ENCODE assay signal across 23 cellular contexts in the genomic region with DNA sequence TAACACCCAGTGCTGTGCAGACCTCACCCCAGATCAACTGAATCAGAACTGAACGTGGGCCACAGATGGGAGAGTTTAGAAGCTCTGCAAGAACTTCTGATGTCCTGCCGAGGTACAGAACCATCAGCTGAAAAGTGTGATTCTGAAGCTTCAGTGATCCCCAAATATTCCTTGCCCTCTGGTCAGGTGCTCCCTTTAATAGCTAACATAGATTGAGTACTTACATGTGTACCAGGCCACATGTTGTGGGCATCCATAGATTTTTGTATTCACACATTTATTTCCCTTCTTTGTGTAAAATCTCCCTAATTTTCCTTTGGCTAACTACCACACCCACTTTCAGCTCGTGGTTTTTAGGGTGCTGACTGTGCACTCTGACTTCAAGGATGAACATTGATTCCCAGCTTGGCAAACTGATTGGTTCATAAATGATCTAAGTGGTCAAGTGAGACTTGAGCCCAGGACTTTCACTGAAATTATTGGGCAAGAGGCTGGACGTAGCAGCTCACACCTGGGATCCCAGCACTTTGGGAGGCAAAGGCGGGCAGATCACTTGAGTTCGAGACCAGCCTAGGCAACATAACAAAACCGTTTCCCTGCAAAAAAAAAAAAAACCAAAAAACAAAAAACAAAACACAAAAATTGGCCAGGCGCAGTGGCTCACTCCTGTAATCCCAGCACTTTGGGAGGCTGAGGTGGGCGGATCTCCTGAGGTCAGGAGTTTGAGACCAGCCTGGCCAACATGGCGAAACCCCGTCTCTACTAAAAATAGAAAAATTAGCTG.
A peak's percentile ranks its signal among the peaks of the same experiment; 100 is the strongest.
DNase-seq lines count a peak whose midpoint lies in the region; ATAC-seq, FAIRE-seq and TF ChIP-seq lines count a peak whose summit lies in the region.
"Had no signal": no experiment of that assay in that cellular context is flagged by ENCODE, and none has a peak within 500 bp of the region (broad histone marks: within the 10 kb centered on the region; RNA-seq: fewer than 3 reads in every experiment).

No MANE protein-coding gene starts in this region.

- H3K9me2 ChIP-seq in HCT116 (ENCODE audit: insufficient read depth) (no peaks in the 10 kb centered on the region), SU-DHL-6 (replicated peaks; ENCODE audit: insufficient read depth, low read length) (no peaks in the 10 kb centered on the region)

- H3K27ac Mint-ChIP-seq in naive thymus-derived CD4-positive, alpha-beta T cell: peak overlapping the region in 1 of 9 donors; percentile 25
- H3K27ac Mint-ChIP-seq: activated T-helper 17 cell treated with anti-CD3 and anti-CD28 coated beads, Interleukin-2, amount 50 U/mL, for 72 hours; CD4-positive, alpha-beta memory T cell; mesothelial cell of epicardium had no signal

- intact Hi-C loops in HCT116 (cut with micrococcal nuclease) (no loop called here), HepG2 (cut with micrococcal nuclease; ENCODE audit: unreplicated experiment) (no loop called here)
- intact Hi-C loops in naive thymus-derived CD4-positive, alpha-beta T cell (cut with micrococcal nuclease): no loop called here

- POLR2A ChIA-PET in HCT116 (lab: Charles Lee): interaction anchor here (0.9 kb wide), 1 partner anchor 23 kb away, joined by 3 read pairs; no protein-coding TSS in a partner anchor
- POLR2A ChIA-PET in HepG2 (lab: Yijun Ruan, JAX): interaction anchor here (1.0 kb wide), 1 partner anchor 265 kb away, joined by 3 read pairs; no protein-coding TSS in a partner anchor
- POLR2A ChIA-PET in naive thymus-derived CD4-positive, alpha-beta T cell (lab: Charles Lee): interaction anchor here (1.1 to 1.3 kb wide), 2 partner anchors 36 to 329 kb away, joined by 3 to 4 read pairs; no protein-coding TSS in a partner anchor

- RAD21 ChIA-PET in HCT116 (lab: Charles Lee; ENCODE audit: low non-redundant PET in 1 of 2, low total read pairs in 2 of 2, uncharacterized antibody in 2 of 2, unreplicated experiment in 2 of 2): no interaction called here

- CTCF ChIA-PET in HCT116 (lab: Charles Lee) (interaction anchor here (0.6 to 2.7 kb wide), 2 partner anchors 8 to 292 kb away, joined by 3 to 11 read pairs; no protein-coding TSS in a partner anchor), HepG2 (lab: Yijun Ruan, JAX; ENCODE audit: low intra/inter-chr PET ratio, low total read pairs) (no interaction called here)
- CTCF ChIA-PET in naive thymus-derived CD4-positive, alpha-beta T cell (lab: Charles Lee): interaction anchor here (1.2 to 2.3 kb wide), 3 partner anchors 8 to 10 kb away, joined by 4 to 7 read pairs (median 5); no protein-coding TSS in a partner anchor

- H2AFZ ChIP-seq in ACC112 (ENCODE audit: low read length, unreplicated experiment) (no peak overlapping the region), HCT116 (ENCODE audit: low read depth, low read length, poor library complexity, severe bottlenecking) (peak overlapping the region; percentile 96), SU-DHL-6 (ENCODE audit: low read depth, low read length, severe bottlenecking) (peak overlapping the region; percentile 44), HepG2 (ENCODE audit: low read length) (no peak overlapping the region)

- no peak for TF ChIP-seq RAD21 in HCT116 (IDR thresholded peaks at IDR 0.05; ENCODE audit: low read depth)
- no peak for TF ChIP-seq RAD21 in HepG2 (CRISPR knock-in tag; IDR thresholded peaks at IDR 0.05)

- peaks cover 0 to 2% (median 0%) of the 10 kb centered on the region in 11 donors for H3K9me3 Mint-ChIP-seq in naive thymus-derived CD4-positive, alpha-beta T cell
- H3K9me3 Mint-ChIP-seq: activated T-helper 17 cell treated with anti-CD3 and anti-CD28 coated beads, Interleukin-2, amount 50 U/mL, for 72 hours; CD4-positive, alpha-beta memory T cell had no signal

- TF ChIP-seq EP300 in HepG2 (IDR thresholded peaks at IDR 0.05; ENCODE audit: low read depth in 2 of 2, low read length in 2 of 2) (no peak), HepG2 (CRISPR knock-in tag; IDR thresholded peaks at IDR 0.05; ENCODE audit: borderline replicate concordance) (no peak)

- no peak overlapping the region for H3K4me3 Mint-ChIP-seq in naive thymus-derived CD4-positive, alpha-beta T cell
- H3K4me3 Mint-ChIP-seq: activated T-helper 17 cell treated with anti-CD3 and anti-CD28 coated beads, Interleukin-2, amount 50 U/mL, for 72 hours; CD4-positive, alpha-beta memory T cell; mesothelial cell of epicardium had no signal

- BruUV-seq in HCT116 (replicated peaks; lab: Mats Ljungman, UMichigan) (no TSS peak), HepG2 (replicated peaks; lab: Mats Ljungman, UMichigan) (no TSS peak)

- H3K9me3 ChIP-seq in HCT116 (ENCODE audit: control insufficient read depth in 1 of 2, insufficient read depth in 1 of 2, low read depth in 1 of 2, low read length in 2 of 2) (no peaks in the 10 kb centered on the region), SU-DHL-6 (ENCODE audit: insufficient read depth, low read length) (no peaks in the 10 kb centered on the region), HepG2 (ENCODE audit: low read length) (no peaks in the 10 kb centered on the region)
- H3K9me3 ChIP-seq in naive thymus-derived CD4-positive, alpha-beta T cell (ENCODE audit: control insufficient read depth in 2 of 3, low read length in 3 of 3): no peaks in the 10 kb centered on the region
- H3K9me3 ChIP-seq: gastroesophageal sphincter, prostate gland had no signal

- no peak overlapping the region for H3K4me3 ChIP-seq in ACC112 (ENCODE audit: low read depth, low read length)
- H3K4me3 ChIP-seq in HCT116 (replicated peaks in 1 of 2; ENCODE audit: low read depth in 1 of 2, low read length in 2 of 2): no peak overlapping the region
- H3K4me3 ChIP-seq in SU-DHL-6 (ENCODE audit: insufficient read depth, low read length, poor library complexity, severe bottlenecking): no peak overlapping the region
- H3K4me3 ChIP-seq in HepG2 (replicated peaks in 1 of 3; ENCODE audit: insufficient read depth in 1 of 3, low read depth in 2 of 3, low read length in 3 of 3): no peak overlapping the region
- no peak overlapping the region for H3K4me3 ChIP-seq in naive thymus-derived CD4-positive, alpha-beta T cell (ENCODE audit: low read length)
- H3K4me3 ChIP-seq: gastroesophageal sphincter, prostate gland, skin epidermis had no signal

- no peaks in the 10 kb centered on the region for H4K20me1 ChIP-seq in HCT116 (ENCODE audit: insufficient read depth)
- H4K20me1 ChIP-seq in SU-DHL-6 (ENCODE audit: low read depth, low read length): no peaks in the 10 kb centered on the region
- no peaks in the 10 kb centered on the region for H4K20me1 ChIP-seq in HepG2 (ENCODE audit: insufficient read depth, low read length)

- no peaks in the 10 kb centered on the region for H3K27me3 Mint-ChIP-seq in naive thymus-derived CD4-positive, alpha-beta T cell
- H3K27me3 Mint-ChIP-seq: activated T-helper 17 cell treated with anti-CD3 and anti-CD28 coated beads, Interleukin-2, amount 50 U/mL, for 72 hours; CD4-positive, alpha-beta memory T cell had no signal

- H3K9ac ChIP-seq in HCT116 (ENCODE audit: low read length) (peak overlapping the region; percentile 3), SU-DHL-6 (ENCODE audit: low read length) (peak overlapping the region; percentile 33), HepG2 (ENCODE audit: insufficient read depth, low read depth, low read length) (no peak overlapping the region)

- in situ Hi-C loops in HepG2 (cut with HindIII; ENCODE audit: extremely low pct_ligation_motif_present, low pct_unique_long_range_greater_than_20kb): no loop called here

- TF ChIP-seq CTCF in HCT116 (IDR thresholded peaks at IDR 0.05 in 2 of 3, conservative IDR thresholded peaks at IDR 0.05 in 1 of 3; ENCODE audit: borderline replicate concordance in 1 of 3, insufficient read depth in 1 of 3, low read depth in 2 of 3, low read length in 2 of 3): no peak
- TF ChIP-seq CTCF in SU-DHL-6 (IDR thresholded peaks at IDR 0.05; ENCODE audit: insufficient read depth, low read length, poor library complexity, severe bottlenecking): no peak
- TF ChIP-seq CTCF in HepG2 (CRISPR knock-in tag; IDR thresholded peaks at IDR 0.05): no peak

- H3K27me3 ChIP-seq in ACC112 (ENCODE audit: insufficient read depth, low read length) (no peaks in the 10 kb centered on the region), HCT116 (ENCODE audit: insufficient read depth, low read length) (no peaks in the 10 kb centered on the region), SU-DHL-6 (ENCODE audit: low read length) (no peaks in the 10 kb centered on the region), HepG2 (ENCODE audit: control insufficient read depth in 1 of 2, insufficient read depth in 2 of 2, low read length in 2 of 2) (peaks cover 0 to 2% of the 10 kb centered on the region in 2 experiments; a peak in 1 of 5 replicates)
- no peaks in the 10 kb centered on the region for H3K27me3 ChIP-seq in naive thymus-derived CD4-positive, alpha-beta T cell (ENCODE audit: control insufficient read depth in 2 of 2, insufficient read depth in 2 of 2, low read length in 2 of 2)
- H3K27me3 ChIP-seq: gastroesophageal sphincter had no signal

- FAIRE-seq in HepG2 (lab: Jason Lieb, UNC): no peak
- FAIRE-seq: bronchial epithelial cell, urothelium cell line had no signal

- DNase-seq in HCT116 (ENCODE audit: low read depth, low spot score) (no peak), HepG2 (ENCODE audit: low spot score) (no peak)
- DNase-seq in naive thymus-derived CD4-positive, alpha-beta T cell: no peak
- no peak for DNase-seq in effector CD4-positive, alpha-beta T cell
- DNase-seq: activated CD4-positive, CD25-positive, alpha-beta regulatory T cell; CD4-positive, alpha-beta memory T cell; DMS153; GF-D8; NCI-H1105 treated with DMSO at 0.1 percent for 48 hours; NCI-H69; stimulated activated CD4-positive, alpha-beta T cell treated with anti-CD3 and anti-CD28 coated beads, Interleukin-4, amount 100 ng/mL, for 1 hour; T-helper 9 cell had no signal

- H3K4me1 ChIP-seq in ACC112 (ENCODE audit: control insufficient read depth, insufficient read depth, low read length, unreplicated experiment): peaks cover 33% of the 10 kb centered on the region
- peaks cover 20 to 29% of the 10 kb centered on the region in 2 experiments for H3K4me1 ChIP-seq in HCT116 (ENCODE audit: control insufficient read depth in 1 of 2, insufficient read depth in 2 of 2, low read length in 2 of 2)
- H3K4me1 ChIP-seq in HepG2 (ENCODE audit: insufficient read depth, low read length): peaks cover 28% of the 10 kb centered on the region
- no peaks in the 10 kb centered on the region for H3K4me1 ChIP-seq in naive thymus-derived CD4-positive, alpha-beta T cell (ENCODE audit: control insufficient read depth in 2 of 2, insufficient read depth in 2 of 2, low read length in 2 of 2)
- H3K4me1 ChIP-seq: gastroesophageal sphincter, prostate gland had no signal

- ATAC-seq in HCT116: no peak
- ATAC-seq in HepG2: no peak
- no peak for ATAC-seq in naive thymus-derived CD4-positive, alpha-beta T cell
- no peak for ATAC-seq in GM18498 (IDR thresholded peaks at IDR 0.05; ENCODE audit: unreplicated experiment)
- no peak for ATAC-seq in HG03139 (IDR thresholded peaks at IDR 0.05; ENCODE audit: unreplicated experiment)
- ATAC-seq: activated T-helper 17 cell treated with anti-CD3 and anti-CD28 coated beads, Interleukin-2, amount 50 U/mL, for 72 hours; gastroesophageal sphincter had no signal

- peaks cover 0 to 9% (median 4%) of the 10 kb centered on the region in 5 donors for H3K36me3 Mint-ChIP-seq in naive thymus-derived CD4-positive, alpha-beta T cell
- H3K36me3 Mint-ChIP-seq: CD4-positive, alpha-beta memory T cell; mesothelial cell of epicardium had no signal

- no peak for TF ChIP-seq POLR2A in HCT116 (IDR thresholded peaks at IDR 0.05; ENCODE audit: borderline replicate concordance, extremely low read depth, insufficient read depth, insufficient read length)
- TF ChIP-seq POLR2A in HepG2 (IDR thresholded peaks at IDR 0.05; ENCODE audit: insufficient read depth in 1 of 2, low read depth in 2 of 2, low read length in 2 of 2): no peak

- peaks cover 47% of the 10 kb centered on the region for H3F3A ChIP-seq in SU-DHL-6 (ENCODE audit: insufficient read depth)

- H3K4me1 Mint-ChIP-seq in naive thymus-derived CD4-positive, alpha-beta T cell: peaks cover 5 to 38% (median 22%) of the 10 kb centered on the region in 7 donors
- H3K4me1 Mint-ChIP-seq: mesothelial cell of epicardium had no signal

- WGBS in HepG2 (ENCODE audit: low lambda C conversion rate): 64% methylated on average over 11 of the region's 11 CpGs

- H3K27ac ChIP-seq in ACC112 (ENCODE audit: low read depth, low read length) (peak overlapping the region; percentile 96; the same call in 1 of the 2 replicates), HCT116 (ENCODE audit: low read depth, low read length) (no peak overlapping the region), SU-DHL-6 (ENCODE audit: low read depth, low read length) (peak overlapping the region; percentile 91), HepG2 (ENCODE audit: extremely low read length, insufficient read depth, low read length) (no peak overlapping the region)
- H3K27ac ChIP-seq in naive thymus-derived CD4-positive, alpha-beta T cell (ENCODE audit: low read depth, low read length): no peak overlapping the region
- H3K27ac ChIP-seq: gastroesophageal sphincter, prostate gland had no signal

- H3K4me2 ChIP-seq in HCT116 (ENCODE audit: low read length) (0 out of 2 replicates have a peak overlapping the region, but pooled peaks have one; percentile 64), SU-DHL-6 (ENCODE audit: low read depth, low read length, poor library complexity, severe bottlenecking) (peak overlapping the region; percentile 66), HepG2 (ENCODE audit: low read depth, low read length) (no peak overlapping the region)

- no peaks in the 10 kb centered on the region for H3K79me2 ChIP-seq in ACC112 (ENCODE audit: control insufficient read depth, insufficient read depth, low read length, unreplicated experiment)
- no peaks in the 10 kb centered on the region for H3K79me2 ChIP-seq in HCT116 (ENCODE audit: insufficient read depth, low read length)
- no peaks in the 10 kb centered on the region for H3K79me2 ChIP-seq in SU-DHL-6 (ENCODE audit: insufficient read depth, low read length)
- no peaks in the 10 kb centered on the region for H3K79me2 ChIP-seq in HepG2 (ENCODE audit: insufficient read depth, low read length)

- H3K36me3 ChIP-seq in ACC112 (ENCODE audit: insufficient read depth, low read length): no peaks in the 10 kb centered on the region
- no peaks in the 10 kb centered on the region for H3K36me3 ChIP-seq in HCT116 (ENCODE audit: control insufficient read depth in 1 of 2, insufficient read depth in 2 of 2, low read length in 2 of 2)
- H3K36me3 ChIP-seq in SU-DHL-6 (ENCODE audit: low read length): no peaks in the 10 kb centered on the region
- no peaks in the 10 kb centered on the region for H3K36me3 ChIP-seq in HepG2 (replicated peaks in 1 of 2; ENCODE audit: control insufficient read depth in 1 of 2, insufficient read depth in 2 of 2, low read length in 2 of 2)
- H3K36me3 ChIP-seq in naive thymus-derived CD4-positive, alpha-beta T cell (ENCODE audit: control insufficient read depth in 2 of 3, insufficient read depth in 3 of 3, low read length in 3 of 3): no peaks in the 10 kb centered on the region
- H3K36me3 ChIP-seq: gastroesophageal sphincter, prostate gland had no signal

Comparison
In these comparisons a context has a peak if more than half of its experiments do, and no peak if none do; other contexts are left out.
1. H2AFZ ChIP-seq: peak in HCT116 (single experiment) and SU-DHL-6 (single experiment); none in ACC112 (single experiment) and HepG2 (single experiment).
2. H3K27ac ChIP-seq: peak in ACC112 (single experiment) and SU-DHL-6 (single experiment); none in HCT116 (single experiment), HepG2 (single experiment) and naive thymus-derived CD4-positive, alpha-beta T cell (single experiment).